Comparison of ENCODE assay signal across 4 cellular contexts in the genomic region with DNA sequence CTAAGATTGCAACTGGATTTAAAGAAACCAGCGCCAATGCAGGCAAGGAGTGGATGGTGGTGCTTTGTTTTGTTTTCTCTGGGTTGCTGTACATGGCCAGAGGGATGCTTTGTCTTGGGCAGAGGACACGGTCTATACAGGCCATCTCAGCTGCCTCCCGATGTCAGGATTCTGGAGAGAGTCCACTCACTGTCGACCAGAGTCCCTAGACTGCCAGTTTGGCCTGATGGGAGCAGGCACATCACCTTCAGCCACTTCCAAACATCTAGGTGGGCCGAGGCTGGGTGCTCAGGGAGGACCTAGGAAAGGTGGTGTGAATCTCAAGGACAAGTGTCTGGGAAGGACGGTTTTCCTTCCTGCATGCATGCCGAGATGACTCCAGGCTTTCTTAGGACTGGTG.
"Had no signal": no experiment of that assay in that cellular context is flagged by ENCODE, and none has a peak within 500 bp of the region (broad histone marks: within the 10 kb centered on the region; RNA-seq: fewer than 3 reads in every experiment).

No MANE protein-coding gene starts in this region.

- H2AFZ ChIP-seq: GM23338 had no signal

- H3K4me2 ChIP-seq: GM23338 had no signal

- H3K27ac Mint-ChIP-seq: GM23338, H9 had no signal

- DNase-seq: H9, HCEC 1CT, IMR-90 had no signal

- ATAC-seq: GM23338 had no signal

- H3K4me3 Mint-ChIP-seq: GM23338, H9 had no signal

- H3K4me3 ChIP-seq: GM23338 had no signal
